Comparison of ENCODE assay signal across 21 cellular contexts in the genomic region with DNA sequence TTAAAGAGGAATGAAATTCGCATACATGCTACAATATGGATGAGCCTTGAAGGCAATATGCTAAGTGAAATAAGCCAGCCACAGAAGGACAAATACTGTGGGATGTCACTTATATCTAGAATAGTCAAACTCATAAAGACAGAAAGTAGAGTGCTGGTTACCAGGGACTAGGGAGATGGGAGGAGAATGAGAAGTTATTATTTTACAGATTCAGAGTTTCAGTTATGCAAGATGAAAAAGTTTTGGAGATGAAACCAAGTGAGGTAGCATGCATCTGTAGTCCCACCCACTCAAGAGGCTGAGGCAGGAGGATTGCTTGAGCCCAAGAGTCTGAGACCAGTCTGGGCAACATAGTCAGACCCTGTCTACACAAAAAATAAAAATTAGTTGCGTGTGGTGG.
DNase-seq lines count a peak whose midpoint lies in the region; ATAC-seq, FAIRE-seq and TF ChIP-seq lines count a peak whose summit lies in the region.
"Had no signal": no experiment of that assay in that cellular context is flagged by ENCODE, and none has a peak within 500 bp of the region (broad histone marks: within the 10 kb centered on the region; RNA-seq: fewer than 3 reads in every experiment).

No MANE protein-coding gene starts in this region.

- WGBS in GM12878 (ENCODE audit: insufficient coverage, insufficient replicate concordance, low lambda C conversion rate, missing lambda C conversion rate), result 98% methylated on average over 2 of the region's 2 CpGs

- TF ChIP-seq EP300 in GM12878 (IDR thresholded peaks at IDR 0.05; ENCODE audit: borderline replicate concordance in 1 of 2, control insufficient read depth in 1 of 2, low read depth in 2 of 2, low read length in 2 of 2), result no peak

- TF ChIP-seq POLR2A in GM12891 (IDR thresholded peaks at IDR 0.05; ENCODE audit: low read depth, low read length) (no peak), GM12878 (IDR thresholded peaks at IDR 0.05; ENCODE audit: low read depth, low read length) (no peak)

- intact Hi-C loops in GM12878 (cut with micrococcal nuclease; ENCODE audit: unreplicated experiment), result loop anchor here (5.0 to 10.0 kb wide), 6 partner anchors 280 to 1380 kb away; partner anchors contain the start of gene TFB1M

- H3K9me3 ChIP-seq in GM12878 (replicated peaks; ENCODE audit: control insufficient read depth, insufficient read depth, low read length), result peaks cover 1% of the 10 kb centered on the region; the same call in 1 of the 3 replicates
- H3K9me3 ChIP-seq: BE2C, SJSA1 had no signal

- TF ChIP-seq RAD21 in GM12878 (IDR thresholded peaks at IDR 0.05; ENCODE audit: insufficient read depth, low read depth, low read length), result no peak

- H3K4me2 ChIP-seq in GM12878 (ENCODE audit: control insufficient read depth, insufficient read depth), result peak overlapping the region; percentile 26

- H3K4me3 ChIP-seq in GM12864 (ENCODE audit: low read depth, low read length) (no peak overlapping the region), GM12878 (no peak overlapping the region)
- H3K4me3 ChIP-seq: SJSA1 had no signal

- H3K27ac ChIP-seq in GM12878 (ENCODE audit: control insufficient read depth, insufficient read depth), result peak overlapping the region; percentile 97
- H3K27ac ChIP-seq: SJSA1 had no signal

- in situ Hi-C loops in GM12878 (cut with MboI), result loop anchor here (5.0 kb wide), 1 partner anchor 73 kb away; no protein-coding TSS in a partner anchor

- H2AFZ ChIP-seq in GM12878 (ENCODE audit: control insufficient read depth, low read depth, low read length), result no peak overlapping the region

- H3K9ac ChIP-seq in GM12878 (ENCODE audit: control insufficient read depth, insufficient read depth, low read length), result no peak overlapping the region

- no peaks in the 10 kb centered on the region for H3K27me3 ChIP-seq in GM12878 (replicated peaks in 1 of 2; ENCODE audit: control insufficient read depth in 2 of 2, insufficient read depth in 2 of 2, low read length in 1 of 2)
- H3K27me3 ChIP-seq: BE2C, SJSA1 had no signal

- DNase-seq in GM12864 (ENCODE audit: low read depth), result peak; percentile 27
- no peak for DNase-seq in GM12891 (ENCODE audit: insufficient read length, low spot score)
- DNase-seq in GM12878 (ENCODE audit: low read depth, low spot score), result no peak
- no peak for DNase-seq in ureter (ENCODE audit: low spot score)
- no peak for DNase-seq in D341Med (ENCODE audit: low spot score)
- DNase-seq: BE2C; CD4-positive, CD25-positive, alpha-beta regulatory T cell; DMS 273 treated with DMSO at 0.1 percent for 48 hours; DMS79 treated with DMSO at 0.1 percent for 48 hours; GOT3; HCEC 1CT; NCI-H1694; NCI-H2081 treated with DMSO at 0.1 percent for 48 hours; NCI-H2171 treated with DMSO at 0.1 percent for 48 hours; NCI-H524 treated with DMSO at 0.1 percent for 48 hours; NCI-H82; OCI-M1 had no signal

- FAIRE-seq in GM12891 (lab: Jason Lieb, UNC) (no peak), GM12878 (lab: Jason Lieb, UNC) (no peak)
- FAIRE-seq: RCC 7860 had no signal

- peaks cover 12% of the 10 kb centered on the region for H3K79me2 ChIP-seq in GM12878 (ENCODE audit: control insufficient read depth, insufficient read depth, low read length)

- TF ChIP-seq CTCF in GM12864 (IDR thresholded peaks at IDR 0.05; ENCODE audit: low read depth, low read length, missing control alignments) (no peak), GM12878 (IDR thresholded peaks at IDR 0.05 in 2 of 3, conservative IDR thresholded peaks at IDR 0.05 in 1 of 3; ENCODE audit: control insufficient read depth in 2 of 3, extremely low read depth in 1 of 3, insufficient read depth in 1 of 3, low read depth in 3 of 3, low read length in 3 of 3) (no peak)

- SMC1A ChIA-PET in GM12878 (lab: Charles Lee; ENCODE audit: uncharacterized antibody, unreplicated experiment), result interaction anchor here (6.2 kb wide), 1 partner anchor 60 kb away, joined by 88 read pairs; no protein-coding TSS in a partner anchor

- POLR2A ChIA-PET in GM12878 (lab: Charles Lee), result no interaction called here

- H4K20me1 ChIP-seq in GM12878 (ENCODE audit: control insufficient read depth, insufficient read depth), result no peaks in the 10 kb centered on the region

- CTCF ChIA-PET in GM12878 (lab: Yijun Ruan, JAX), result interaction anchor here (0.6 to 4.0 kb wide), 3 partner anchors 57 to 89 kb away, joined by 3 to 27 read pairs (median 3); no protein-coding TSS in a partner anchor

- peaks cover 70% of the 10 kb centered on the region for H3K4me1 ChIP-seq in GM12878 (ENCODE audit: control insufficient read depth, insufficient read depth, low read length)
- H3K4me1 ChIP-seq: BE2C, SJSA1 had no signal

- BruUV-seq in GM12878 (replicated peaks; lab: Mats Ljungman, UMichigan), result no TSS peak

- no peaks in the 10 kb centered on the region for H3K36me3 ChIP-seq in GM12878 (ENCODE audit: control insufficient read depth in 2 of 2, insufficient read depth in 2 of 2, low read length in 1 of 2)
- H3K36me3 ChIP-seq: BE2C, SJSA1 had no signal

- ATAC-seq in HG02759 (IDR thresholded peaks at IDR 0.05; ENCODE audit: unreplicated experiment), result peak; percentile 14
- ATAC-seq in GM12878, result peak; percentile 1
- no peak for ATAC-seq in GM21737 (IDR thresholded peaks at IDR 0.05; ENCODE audit: unreplicated experiment)

- RAD21 ChIA-PET in GM12878 (lab: Charles Lee; ENCODE audit: unreplicated experiment), result interaction anchor here (6.1 kb wide), 1 partner anchor 25 kb away, joined by 136 read pairs; no protein-coding TSS in a partner anchor

TF ChIP-seq in GM12891, 5 proteins besides CTCF, POLR2A, EP300 and RAD21:
- TF ChIP-seq TAF1 (IDR thresholded peaks at IDR 0.05; ENCODE audit: low read depth, low read length) (no peak), POU2F2 (IDR thresholded peaks at IDR 0.05; ENCODE audit: low read depth, low read length) (0 out of 2 replicates have a peak, but pooled peaks have one; percentile 32), PAX5 (IDR thresholded peaks at IDR 0.05; ENCODE audit: insufficient read depth, low read length, severe bottlenecking) (no peak)

TF ChIP-seq in GM12878, 131 proteins besides CTCF, POLR2A, EP300 and RAD21:
- TF ChIP-seq ATF7 (IDR thresholded peaks at IDR 0.05; ENCODE audit: low read depth), result no peak
- TF ChIP-seq, protein P1, sequence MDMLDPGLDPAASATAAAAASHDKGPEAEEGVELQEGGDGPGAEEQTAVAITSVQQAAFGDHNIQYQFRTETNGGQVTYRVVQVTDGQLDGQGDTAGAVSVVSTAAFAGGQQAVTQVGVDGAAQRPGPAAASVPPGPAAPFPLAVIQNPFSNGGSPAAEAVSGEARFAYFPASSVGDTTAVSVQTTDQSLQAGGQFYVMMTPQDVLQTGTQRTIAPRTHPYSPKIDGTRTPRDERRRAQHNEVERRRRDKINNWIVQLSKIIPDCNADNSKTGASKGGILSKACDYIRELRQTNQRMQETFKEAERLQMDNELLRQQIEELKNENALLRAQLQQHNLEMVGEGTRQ (IDR thresholded peaks at IDR 0.05; ENCODE audit: borderline replicate concordance, low read depth, low read length), result no peak
- no peak for TF ChIP-seq FOS (IDR thresholded peaks at IDR 0.05; ENCODE audit: borderline replicate concordance, extremely low read depth, insufficient read length)
- TF ChIP-seq ZBED1 (IDR thresholded peaks at IDR 0.05; ENCODE audit: borderline replicate concordance), result peak; percentile 63; the same call in 1 of the 2 replicates
- peak; percentile 26; the same call in 1 of the 2 replicates for TF ChIP-seq SMARCA5 (IDR thresholded peaks at IDR 0.05)
- 0 out of 4 replicates have a peak, but pooled peaks of 1 of the 2 experiments have one; percentile 27 for TF ChIP-seq ETV6 (conservative IDR thresholded peaks at IDR 0.05 in 1 of 2, IDR thresholded peaks at IDR 0.05 in 1 of 2; ENCODE audit: borderline replicate concordance in 1 of 2, low read depth in 1 of 2)
- TF ChIP-seq EGR1 (IDR thresholded peaks at IDR 0.05; ENCODE audit: borderline replicate concordance in 1 of 2, low read depth in 2 of 2, low read length in 2 of 2), result peak in 1 of 2 experiments; percentile 43; a peak in 1 of 3 replicates
TF ChIP-seq in GM12878: peak in this region for 4.
